In the genomic region with DNA sequence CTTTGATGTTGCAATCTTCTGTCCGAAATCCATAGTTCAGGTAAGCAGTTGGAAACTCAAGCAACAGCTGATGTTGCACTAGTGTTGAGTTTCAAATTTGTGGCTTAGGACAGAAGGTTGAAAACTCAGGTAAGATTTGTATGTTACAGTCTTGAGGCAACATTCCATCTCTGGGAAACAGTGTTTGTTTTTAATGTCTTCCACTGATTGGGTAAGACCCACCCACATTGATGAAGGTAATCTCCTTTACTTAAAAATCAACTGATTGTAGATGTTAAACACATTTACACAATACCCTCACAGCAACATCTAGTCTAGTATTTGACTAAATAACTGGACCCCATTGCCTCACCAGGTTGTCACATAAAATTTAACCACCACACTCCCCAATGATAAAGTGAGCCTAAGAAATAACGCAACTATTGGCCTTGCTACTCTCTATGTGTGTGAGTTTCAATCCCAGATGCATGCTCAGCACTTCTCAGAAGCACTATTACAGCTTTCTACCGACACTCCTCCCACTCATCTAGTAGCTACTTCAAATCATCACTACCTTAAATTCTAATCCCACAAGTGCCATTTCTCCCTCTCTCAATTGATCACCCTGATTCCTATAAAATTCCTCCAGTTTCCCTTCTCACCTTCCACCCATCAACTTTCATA, we compare ENCODE assay signal across 22 cellular contexts.
"Had no signal": no experiment of that assay in that cellular context is flagged by ENCODE, and none has a peak within 500 bp of the region (broad histone marks: within the 10 kb centered on the region; RNA-seq: fewer than 3 reads in every experiment).

No MANE protein-coding gene starts in this region.

- H3K9me3 ChIP-seq: SK-N-SH had no signal

- ATAC-seq: Panc1, PC-3 had no signal

- H3K4me2 ChIP-seq: KMS-11, SK-N-SH had no signal

- DNase-seq: IMR-90; Kasumi-1; NCI-H1092 treated with DMSO at 0.1 percent for 48 hours; NCI-H1436; NCI-H187; NCI-H2029; NCI-H2081 treated with DMSO at 0.1 percent for 48 hours; NCI-H2171; NCI-H226; NCI-H446; NCI-H510A; NCI-H524 treated with DMSO at 0.1 percent for 48 hours; NCI-H69; NCI-H774; NK-92 treated with Interleukin-12 subunit alpha and Interleukin-12 subunit beta, amount 100 ng/mL, for 24 hours; PC-3; SHP77; SK-N-SH; SW 1271 had no signal

- H3K9ac ChIP-seq: KMS-11, SK-N-SH had no signal

- H3K27ac ChIP-seq: KMS-11, RWPE1 had no signal
